Comparison of ENCODE assay signal across 8 cellular contexts in the genomic region with DNA sequence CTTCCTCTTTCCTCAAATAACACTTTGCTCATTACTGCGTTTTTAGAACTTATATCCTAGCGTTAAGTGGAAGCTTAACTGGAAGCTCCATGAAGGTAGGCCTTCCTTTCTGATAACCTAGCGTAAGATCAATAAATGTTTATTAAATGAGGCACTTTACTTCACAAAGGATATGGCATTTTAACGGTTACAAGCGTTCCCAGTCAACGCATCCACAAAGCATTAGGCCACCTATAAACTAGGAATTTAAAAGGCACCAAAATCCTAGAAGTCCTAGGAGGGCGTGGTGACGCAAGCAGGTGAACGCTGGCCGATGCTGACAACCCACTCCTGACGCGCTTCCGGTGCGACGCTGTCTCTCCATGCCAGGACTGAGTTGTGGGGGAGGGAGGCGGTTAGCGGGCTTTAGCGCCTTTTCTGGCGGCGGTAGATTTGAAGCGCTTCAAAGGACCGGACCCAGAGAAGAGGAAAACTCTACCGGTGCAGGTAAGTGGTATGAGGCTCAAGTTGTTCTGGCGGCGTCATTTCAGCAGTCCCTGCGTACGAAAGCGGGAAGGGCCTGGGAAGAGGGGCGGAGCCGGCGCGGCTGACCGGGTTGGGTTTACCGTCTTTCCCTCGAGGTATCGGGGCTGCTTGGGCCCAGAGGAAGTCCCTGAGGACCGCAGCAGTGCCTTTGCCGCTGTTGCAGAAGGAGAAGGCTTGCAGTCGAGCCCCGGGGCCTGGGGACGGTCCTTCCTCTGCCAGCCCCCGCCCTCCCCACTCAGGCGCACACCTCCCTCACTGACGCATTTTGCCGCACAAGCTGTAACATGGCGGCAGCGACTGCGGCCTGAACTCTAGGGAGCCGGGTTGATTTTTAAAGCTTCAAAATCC. TPM values are rescaled to one million over a fixed set of nuclear protein-coding genes. Genes with fewer than 3 reads are reported as not detected.
DNase-seq lines count a peak whose midpoint lies in the region; ATAC-seq lines count a peak whose summit lies in the region.

Gene PPIG, plus strand, starts transcription at position 347 of the 873 bp plus-strand sequence. CDS start 19,691 bp downstream, outside the sequence.

- H3K9me3 ChIP-seq in CD4-positive, CD25-positive, alpha-beta regulatory T cell (ENCODE audit: control insufficient read depth in 2 of 2, low read length in 2 of 2) = peaks cover 0 to 4% of the 10 kb centered on the region in 2 experiments

- peaks cover 3% of the 10 kb centered on the region for H3K36me3 Mint-ChIP-seq in CD4-positive, CD25-positive, alpha-beta regulatory T cell
- peaks cover 25% of the 10 kb centered on the region for H3K36me3 Mint-ChIP-seq in effector memory CD8-positive, alpha-beta T cell (ENCODE audit: insufficient read depth)

- peak within 1 kb of the TSS; percentile 97 to 100 (median 99) for H3K4me3 Mint-ChIP-seq in CD4-positive, CD25-positive, alpha-beta regulatory T cell
- H3K4me3 Mint-ChIP-seq in effector memory CD8-positive, alpha-beta T cell = peak within 1 kb of the TSS; percentile 98 to 99

- no peaks in the 10 kb centered on the region for H3K27me3 ChIP-seq in CD4-positive, CD25-positive, alpha-beta regulatory T cell (ENCODE audit: control insufficient read depth, insufficient read depth, low read length)

- H3K36me3 ChIP-seq in CD4-positive, CD25-positive, alpha-beta regulatory T cell (ENCODE audit: control insufficient read depth, insufficient read depth, low read length) = no peaks in the 10 kb centered on the region

- peaks cover 17 to 46% (median 31%) of the 10 kb centered on the region in 4 donors for H3K4me1 Mint-ChIP-seq in CD4-positive, CD25-positive, alpha-beta regulatory T cell
- H3K4me1 Mint-ChIP-seq in effector memory CD8-positive, alpha-beta T cell (ENCODE audit: low read depth in 2 of 2) = peaks cover 23 to 32% of the 10 kb centered on the region in 2 donors

- H3K27me3 Mint-ChIP-seq in CD4-positive, CD25-positive, alpha-beta regulatory T cell = peaks cover 5% of the 10 kb centered on the region
- no peaks in the 10 kb centered on the region for H3K27me3 Mint-ChIP-seq in effector memory CD8-positive, alpha-beta T cell

- peaks cover 27% of the 10 kb centered on the region for H3K4me1 ChIP-seq in CD4-positive, CD25-positive, alpha-beta regulatory T cell (ENCODE audit: control insufficient read depth, insufficient read depth, low read length, poor library complexity, severe bottlenecking)

- peaks cover 0 to 9% (median 0%) of the 10 kb centered on the region in 7 donors for H3K9me3 Mint-ChIP-seq in CD4-positive, CD25-positive, alpha-beta regulatory T cell
- peaks cover 0 to 2% of the 10 kb centered on the region in 2 donors for H3K9me3 Mint-ChIP-seq in effector memory CD8-positive, alpha-beta T cell

- DNase-seq in CD4-positive, CD25-positive, alpha-beta regulatory T cell = peak; percentile 81 to 96 (median 87)
- DNase-seq in NK-92 (lab: John Stamatoyannopoulos, UW; ENCODE audit: unreplicated experiment) = peak; percentile 41
- DNase-seq in activated CD8-positive, alpha-beta memory T cell treated with anti-CD3 and anti-CD28 coated beads for 24 hours = peak; percentile 91
- peak; percentile 82 to 86 (median 84) for DNase-seq in effector memory CD8-positive, alpha-beta T cell
- peak; percentile 96 for DNase-seq in medulla oblongata (ENCODE audit: extremely low spot score)
- peak; percentile 78 for DNase-seq in stimulated activated CD8-positive, alpha-beta memory T cell treated with anti-CD3 and anti-CD28 coated beads, Interleukin-12 subunit alpha, Interleukin-12 subunit beta, amount 100 ng/mL, for 1 hour (ENCODE audit: low read depth)

- peak within 1 kb of the TSS; percentile 99 for H3K27ac ChIP-seq in CD4-positive, CD25-positive, alpha-beta regulatory T cell (ENCODE audit: insufficient read depth, low read length, poor library complexity, severe bottlenecking)

- H3K4me3 ChIP-seq in CD4-positive, CD25-positive, alpha-beta regulatory T cell (ENCODE audit: low read depth, low read length) = peak within 1 kb of the TSS; percentile 97

- H3K27ac Mint-ChIP-seq in CD4-positive, CD25-positive, alpha-beta regulatory T cell = peak within 1 kb of the TSS; percentile 98 to 100 (median 100)
- H3K27ac Mint-ChIP-seq in effector memory CD8-positive, alpha-beta T cell = peak within 1 kb of the TSS; percentile 100

- peak; percentile 93 to 94 for ATAC-seq in CD4-positive, CD25-positive, alpha-beta regulatory T cell (ENCODE audit: low read depth in 2 of 2)
- ATAC-seq in GM19438 (IDR thresholded peaks at IDR 0.05; ENCODE audit: low read depth, unreplicated experiment) (peak; percentile 89), HG03575 (IDR thresholded peaks at IDR 0.05; ENCODE audit: extremely low read depth, insufficient number of reproducible peaks, low FRiP score, unreplicated experiment) (peak; percentile 66)
- ATAC-seq in effector memory CD8-positive, alpha-beta T cell (replicated peaks) = peak; percentile 86

RNA-seq across cellular contexts. Expression of gene PPIG, which starts in this region (rescaled TPM):
- total RNA-seq in CD4-positive, CD25-positive, alpha-beta regulatory T cell = 81.6 TPM
- polyA plus RNA-seq in CD4-positive, CD25-positive, alpha-beta regulatory T cell = 10 to 100 TPM; 50.6 to 58.0 (median 51.9) TPM

Comparison
In these comparisons a context has a peak if more than half of its experiments do, and no peak if none do; other contexts are left out.
1. Peak in every context shown above with its lines: DNase-seq, ATAC-seq, H3K4me3 ChIP-seq and H3K27ac ChIP-seq.
2. DNase-seq: peak in every context shown above with its lines; median percentile 96 in medulla oblongata; 91 in activated CD8-positive, alpha-beta memory T cell treated with anti-CD3 and anti-CD28 coated beads for 24 hours; 87 in CD4-positive, CD25-positive, alpha-beta regulatory T cell; 84 in effector memory CD8-positive, alpha-beta T cell; 78 in stimulated activated CD8-positive, alpha-beta memory T cell treated with anti-CD3 and anti-CD28 coated beads, Interleukin-12 subunit alpha, Interleukin-12 subunit beta, amount 100 ng/mL, for 1 hour; 41 in NK-92.